Comparison of ENCODE assay signal across 21 cellular contexts in the genomic region with DNA sequence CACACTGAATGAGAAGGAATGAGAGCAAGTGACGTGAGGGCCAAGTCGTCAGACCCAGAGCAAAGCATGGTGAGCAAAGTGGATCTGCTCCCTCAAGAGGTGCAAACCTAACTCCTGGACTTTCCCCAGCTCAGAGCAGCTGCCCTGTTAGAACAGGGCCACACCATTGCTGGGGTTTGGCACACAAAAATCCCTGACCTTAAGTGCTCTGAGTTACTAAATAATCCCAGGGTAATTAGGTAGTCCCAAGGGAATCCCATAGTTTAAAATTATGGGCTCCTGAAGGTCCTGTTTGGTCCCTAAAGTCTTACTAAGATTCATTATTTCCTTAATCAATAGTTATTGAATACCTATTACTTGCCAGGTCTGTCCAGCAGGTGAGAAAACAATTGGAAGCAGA.
A peak's percentile ranks its signal among the peaks of the same experiment; 100 is the strongest.
DNase-seq lines count a peak whose midpoint lies in the region; ATAC-seq and TF ChIP-seq lines count a peak whose summit lies in the region.
"Had no signal": no experiment of that assay in that cellular context is flagged by ENCODE, and none has a peak within 500 bp of the region (broad histone marks: within the 10 kb centered on the region; RNA-seq: fewer than 3 reads in every experiment).

No MANE protein-coding gene starts in this region.

- no peak for TF ChIP-seq CTCF in left ventricle myocardium inferior (IDR thresholded peaks at IDR 0.05; ENCODE audit: borderline replicate concordance)
- TF ChIP-seq CTCF in DND-41 (IDR thresholded peaks at IDR 0.05; ENCODE audit: borderline replicate concordance, extremely low read depth, low read length, poor library complexity, severe bottlenecking), result no peak
- TF ChIP-seq CTCF in stomach (IDR thresholded peaks at IDR 0.05), result no peak

- TF ChIP-seq POLR2A in stomach (IDR thresholded peaks at IDR 0.05), result no peak

- no peak overlapping the region for H3K4me2 ChIP-seq in DND-41 (ENCODE audit: insufficient read depth, low read length)
- H3K4me2 ChIP-seq: A549 had no signal

- no peak for TF ChIP-seq EP300 in stomach (IDR thresholded peaks at IDR 0.05)

- H3K36me3 ChIP-seq in left ventricle myocardium inferior (no peaks in the 10 kb centered on the region), DND-41 (ENCODE audit: insufficient read depth, low read length) (no peaks in the 10 kb centered on the region), stomach (no peaks in the 10 kb centered on the region)
- H3K36me3 ChIP-seq: BE2C, Peyer's patch had no signal

- H2AFZ ChIP-seq in DND-41 (ENCODE audit: low read depth, low read length), result no peak overlapping the region

- no peaks in the 10 kb centered on the region for H3K36me3 Mint-ChIP-seq in stimulated activated effector memory CD8-positive, alpha-beta T cell treated with anti-CD3 and anti-CD28 coated beads, Interleukin-12 subunit alpha, Interleukin-12 subunit beta, amount 100 ng/mL, for 72 hours

- H3K4me3 ChIP-seq in left ventricle myocardium inferior (no peak overlapping the region), DND-41 (ENCODE audit: low read depth in 1 of 2, low read length in 2 of 2) (no peak overlapping the region), stomach (no peak overlapping the region)
- H3K4me3 ChIP-seq: A549, K562, Peyer's patch had no signal

- WGBS in stomach, 5 donors, result 85 to 94% (median 89%) methylated on average over 2 of the region's 2 CpGs

- H3K27ac ChIP-seq in left ventricle myocardium inferior (replicated peaks) (peak overlapping the region; percentile 79), DND-41 (ENCODE audit: low read length) (peak overlapping the region; percentile 96), stomach (no peak overlapping the region)
- H3K27ac ChIP-seq: A549, Peyer's patch had no signal

- H3K4me1 ChIP-seq in left ventricle myocardium inferior, result peaks cover 36% of the 10 kb centered on the region
- H3K4me1 ChIP-seq in DND-41 (ENCODE audit: insufficient read depth, low read length), result peaks cover 74% of the 10 kb centered on the region
- peaks cover 11 to 37% (median 22%) of the 10 kb centered on the region in 4 donors for H3K4me1 ChIP-seq in stomach
- H3K4me1 ChIP-seq: BE2C had no signal

- H3K9me3 Mint-ChIP-seq in stimulated activated effector memory CD8-positive, alpha-beta T cell treated with anti-CD3 and anti-CD28 coated beads, Interleukin-12 subunit alpha, Interleukin-12 subunit beta, amount 100 ng/mL, for 72 hours, result no peaks in the 10 kb centered on the region
- H3K9me3 Mint-ChIP-seq: CD4-positive, alpha-beta T cell had no signal

- peaks cover 83% of the 10 kb centered on the region for H3K4me1 Mint-ChIP-seq in stimulated activated effector memory CD8-positive, alpha-beta T cell treated with anti-CD3 and anti-CD28 coated beads, Interleukin-12 subunit alpha, Interleukin-12 subunit beta, amount 100 ng/mL, for 72 hours

- no peaks in the 10 kb centered on the region for H3K79me2 ChIP-seq in DND-41 (ENCODE audit: insufficient read depth, low read length)

- DNase-seq in left ventricle myocardium inferior (no peak), left ventricle myocardium superior (no peak), DND-41 (no peak), left lobe of liver (ENCODE audit: low spot score) (no peak), stomach (no peak)
- peak in 1 of 2 donors; percentile 47 for DNase-seq in stimulated activated effector memory CD8-positive, alpha-beta T cell treated with anti-CD3 and anti-CD28 coated beads, Interleukin-12 subunit alpha, Interleukin-12 subunit beta, amount 100 ng/mL, for 72 hours (ENCODE audit: low spot score in 2 of 2)
- DNase-seq: BE2C; CD4-positive, alpha-beta T cell; COR-L47; DMS79; H7; MM.1S; NCI-H1048; NCI-H1436; NCI-H1930; NCI-H2227 treated with DMSO at 0.1 percent for 48 hours; NCI-H510A; Peyer's patch had no signal

- H3K27me3 ChIP-seq in left ventricle myocardium inferior (ENCODE audit: low read depth) (no peaks in the 10 kb centered on the region), DND-41 (ENCODE audit: insufficient read depth, low read length, poor library complexity) (no peaks in the 10 kb centered on the region), stomach (no peaks in the 10 kb centered on the region)
- H3K27me3 ChIP-seq: Peyer's patch had no signal

- H3K9me3 ChIP-seq in left ventricle myocardium inferior (replicated peaks), result no peaks in the 10 kb centered on the region
- no peaks in the 10 kb centered on the region for H3K9me3 ChIP-seq in DND-41 (ENCODE audit: insufficient read depth, low read length, severe bottlenecking)
- H3K9me3 ChIP-seq in stomach, result no peaks in the 10 kb centered on the region
- H3K9me3 ChIP-seq: A549, BE2C, Peyer's patch had no signal

- H3K9ac ChIP-seq in DND-41 (ENCODE audit: low read depth, low read length), result no peak overlapping the region

- intact Hi-C loops in left ventricle myocardium inferior (cut with micrococcal nuclease) (no loop called here), left ventricle myocardium superior (cut with micrococcal nuclease) (no loop called here), stomach (cut with DNase I; ENCODE audit: low total_unique reads) (no loop called here)

- no peak for ATAC-seq in left ventricle myocardium superior
- no peak for ATAC-seq in DND-41 (ENCODE audit: insufficient read depth, low read depth)
- peak; percentile 37 for ATAC-seq in left lobe of liver
- no peak for ATAC-seq in stimulated activated effector memory CD8-positive, alpha-beta T cell treated with anti-CD3 and anti-CD28 coated beads, Interleukin-12 subunit alpha, Interleukin-12 subunit beta, amount 100 ng/mL, for 72 hours
- no peak for ATAC-seq in GM21529 (IDR thresholded peaks at IDR 0.05; ENCODE audit: unreplicated experiment)
- ATAC-seq: A549, K562 had no signal

- H4K20me1 ChIP-seq in DND-41 (ENCODE audit: insufficient read depth, low read length), result no peaks in the 10 kb centered on the region

- H3K4me3 Mint-ChIP-seq in stimulated activated effector memory CD8-positive, alpha-beta T cell treated with anti-CD3 and anti-CD28 coated beads, Interleukin-12 subunit alpha, Interleukin-12 subunit beta, amount 100 ng/mL, for 72 hours, result no peak overlapping the region
- H3K4me3 Mint-ChIP-seq: CD4-positive, alpha-beta T cell had no signal

- H3K27ac Mint-ChIP-seq in stimulated activated effector memory CD8-positive, alpha-beta T cell treated with anti-CD3 and anti-CD28 coated beads, Interleukin-12 subunit alpha, Interleukin-12 subunit beta, amount 100 ng/mL, for 72 hours, result peak overlapping the region; percentile 95
- H3K27ac Mint-ChIP-seq: CD4-positive, alpha-beta T cell had no signal

Comparison
In these comparisons a context has a peak if more than half of its experiments do, and no peak if none do; other contexts are left out.
1. H3K27ac ChIP-seq: peak in left ventricle myocardium inferior (single experiment) and DND-41 (single experiment); none in stomach (0 of 5).